In genomic region chr4:176187610-176188009, GRCh38 we compare ENCODE assay signal across 16 cellular contexts. TPM values are rescaled to one million over a fixed set of nuclear protein-coding genes. Genes with fewer than 3 reads are reported as not detected.
DNase-seq lines count a peak whose midpoint lies in the region; ATAC-seq lines count a peak whose summit lies in the region.
"Had no signal": no experiment of that assay in that cellular context is flagged by ENCODE, and none has a peak within 500 bp of the region (broad histone marks: within the 10 kb centered on the region; RNA-seq: fewer than 3 reads in every experiment).

No MANE protein-coding gene starts in this region.

- H3K36me3 Mint-ChIP-seq in T-helper 17 cell (ENCODE audit: low read depth): peaks cover 5% of the 10 kb centered on the region
- H3K36me3 Mint-ChIP-seq in T-cell: no peaks in the 10 kb centered on the region
- H3K36me3 Mint-ChIP-seq: CD4-positive, alpha-beta memory T cell; natural killer cell treated with Interleukin-12 subunit alpha and Interleukin-12 subunit beta and Interleukin-15 and Interleukin-18, amount 100 ng/mL, for 72 hours had no signal

- no peaks in the 10 kb centered on the region for H3K27me3 ChIP-seq in rectal smooth muscle tissue (ENCODE audit: control insufficient read depth, insufficient read depth, low read length)
- H3K27me3 ChIP-seq: breast epithelium had no signal

- ATAC-seq in HG03432 (IDR thresholded peaks at IDR 0.05; ENCODE audit: unreplicated experiment) (peak; percentile 69), T-helper 17 cell (no peak), T-cell (replicated peaks in 1 of 4) (no peak)
- ATAC-seq: natural killer cell treated with Interleukin-12 subunit alpha and Interleukin-12 subunit beta and Interleukin-15 and Interleukin-18, amount 100 ng/mL, for 72 hours; right cardiac atrium had no signal

- H3K27ac Mint-ChIP-seq in T-helper 17 cell (no peak overlapping the region), T-cell (no peak overlapping the region)
- H3K27ac Mint-ChIP-seq: activated T-helper 2 cell treated with anti-CD3 and anti-CD28 coated beads, Interferon-gamma antibody, Interleukin-2, Interleukin-4, amounts not matched to agents 10 μg/mL and 5 μg/mL and 100 μg/mL, durations not matched to agents 14 hours and 24 hours and 36 hours; CD4-positive, alpha-beta memory T cell; endodermal cell; natural killer cell treated with Interleukin-12 subunit alpha and Interleukin-12 subunit beta and Interleukin-15 and Interleukin-18, amount 100 ng/mL, for 72 hours had no signal

- DNase-seq in GM03348 (ENCODE audit: low spot score): peak; percentile 19
- peak; percentile 18 for DNase-seq in astrocyte of the hippocampus (ENCODE audit: low read depth, low spot score)
- DNase-seq in T-helper 17 cell: no peak
- no peak for DNase-seq in NCI-H69 (lab: John Stamatoyannopoulos, UW)
- DNase-seq in T-cell: no peak
- DNase-seq in NCI-H524 treated with DMSO at 0.1 percent for 48 hours (lab: John Stamatoyannopoulos, UW): no peak
- DNase-seq: CD4-positive, alpha-beta memory T cell; endodermal cell; left ventricle myocardium inferior; NCI-H2029; right cardiac atrium had no signal

- CTCF ChIA-PET in T-cell (lab: Charles Lee): no interaction called here

- H3K4me3 Mint-ChIP-seq in T-helper 17 cell (no peak overlapping the region), T-cell (no peak overlapping the region)
- H3K4me3 Mint-ChIP-seq: CD4-positive, alpha-beta memory T cell; endodermal cell; natural killer cell treated with Interleukin-12 subunit alpha and Interleukin-12 subunit beta and Interleukin-15 and Interleukin-18, amount 100 ng/mL, for 72 hours had no signal

- H3K4me1 ChIP-seq in rectal smooth muscle tissue (ENCODE audit: control insufficient read depth, insufficient read depth, low read length): peaks cover 24% of the 10 kb centered on the region
- H3K4me1 ChIP-seq: breast epithelium, left ventricle myocardium inferior had no signal

- no peaks in the 10 kb centered on the region for H3K9me3 Mint-ChIP-seq in T-cell
- H3K9me3 Mint-ChIP-seq: activated T-helper 2 cell treated with anti-CD3 and anti-CD28 coated beads, Interferon-gamma antibody, Interleukin-2, Interleukin-4, amounts not matched to agents 10 μg/mL and 5 μg/mL and 100 μg/mL, durations not matched to agents 14 hours and 24 hours and 36 hours; CD4-positive, alpha-beta memory T cell; endodermal cell; natural killer cell treated with Interleukin-12 subunit alpha and Interleukin-12 subunit beta and Interleukin-15 and Interleukin-18, amount 100 ng/mL, for 72 hours had no signal

- no peaks in the 10 kb centered on the region for H3K4me1 Mint-ChIP-seq in T-helper 17 cell
- no peaks in the 10 kb centered on the region for H3K4me1 Mint-ChIP-seq in T-cell
- H3K4me1 Mint-ChIP-seq: CD4-positive, alpha-beta memory T cell had no signal

- H3K9me3 ChIP-seq in T-helper 17 cell (ENCODE audit: control insufficient read depth, low read length, poor library complexity, severe bottlenecking): no peaks in the 10 kb centered on the region
- H3K9me3 ChIP-seq: breast epithelium, left ventricle myocardium inferior had no signal

- H3K4me3 ChIP-seq in rectal smooth muscle tissue (ENCODE audit: low read length): no peak overlapping the region
- H3K4me3 ChIP-seq: breast epithelium, left ventricle myocardium inferior had no signal

- no peaks in the 10 kb centered on the region for H3K36me3 ChIP-seq in rectal smooth muscle tissue (ENCODE audit: control insufficient read depth, insufficient read depth, low read length)
- H3K36me3 ChIP-seq: breast epithelium, left ventricle myocardium inferior had no signal

- H3K9ac ChIP-seq in rectal smooth muscle tissue (ENCODE audit: low read length): no peak overlapping the region

- POLR2A ChIA-PET in T-cell (lab: Charles Lee): no interaction called here

- H3K27me3 Mint-ChIP-seq in T-helper 17 cell (peaks cover 60% of the 10 kb centered on the region), T-cell (peaks cover 40 to 59% of the 10 kb centered on the region in 2 donors)

- H3K27ac ChIP-seq in rectal smooth muscle tissue (ENCODE audit: low read depth, low read length): peak overlapping the region; percentile 24
- H3K27ac ChIP-seq: breast epithelium, left ventricle myocardium inferior had no signal

RNA-seq across cellular contexts. Expression of gene SPATA4, which starts 7.8 kb away (rescaled TPM):
- total RNA-seq in T-helper 17 cell (not detected), T-cell (not detected)
- total RNA-seq: activated T-helper 2 cell treated with anti-CD3 and anti-CD28 coated beads, Interferon-gamma antibody, Interleukin-2, Interleukin-4, amounts not matched to agents 10 μg/mL and 5 μg/mL and 100 μg/mL, durations not matched to agents 14 hours and 24 hours and 36 hours; CD4-positive, alpha-beta memory T cell; endodermal cell; natural killer cell treated with Interleukin-12 subunit alpha and Interleukin-12 subunit beta and Interleukin-15 and Interleukin-18, amount 100 ng/mL, for 72 hours had no signal

Comparison
In these comparisons a context has a peak if more than half of its experiments do, and no peak if none do; other contexts are left out.
1. DNase-seq: peak in GM03348 (single experiment) and astrocyte of the hippocampus (single experiment); none in T-helper 17 cell (0 of 3), NCI-H69 (single experiment), T-cell (0 of 34) and NCI-H524 treated with DMSO at 0.1 percent for 48 hours (single experiment).